ENCODE assay signal across 14 cellular contexts in genomic region chr5:34411470-34412346, GRCh38.
DNase-seq lines count a peak whose midpoint lies in the region; ATAC-seq and TF ChIP-seq lines count a peak whose summit lies in the region.
"Had no signal": no experiment of that assay in that cellular context is flagged by ENCODE, and none has a peak within 500 bp of the region (broad histone marks: within the 10 kb centered on the region; RNA-seq: fewer than 3 reads in every experiment).

No MANE protein-coding gene starts in this region.

- no peaks in the 10 kb centered on the region for H3K36me3 ChIP-seq in iPS-20b (ENCODE audit: insufficient read depth, low read depth, low read length)
- no peaks in the 10 kb centered on the region for H3K36me3 ChIP-seq in aorta (ENCODE audit: control insufficient read depth in 1 of 2, insufficient read depth in 2 of 2, low read length in 1 of 2)
- H3K36me3 ChIP-seq: tibial nerve had no signal

- POLR2A ChIA-PET in AG04449 (lab: Yijun Ruan, JAX), result no interaction called here

- H3K4me2 ChIP-seq in H9 (ENCODE audit: insufficient read depth, insufficient read length, low read length), result peak overlapping the region; percentile 13

- TF ChIP-seq CTCF in AG04449 (IDR thresholded peaks at IDR 0.05; ENCODE audit: insufficient read depth, low read length, missing control alignments) (no peak), H9 (conservative IDR thresholded peaks at IDR 0.05) (no peak)

- no peak overlapping the region for H4K8ac ChIP-seq in H9 (replicated peaks; ENCODE audit: insufficient read length, low read depth, low read length)

- H2AFZ ChIP-seq in H9 (ENCODE audit: low read length), result no peak overlapping the region

- no peak overlapping the region for H2BK120ac ChIP-seq in H9 (ENCODE audit: low read depth, low read length, poor library complexity, severe bottlenecking)

- no peak overlapping the region for H2BK12ac ChIP-seq in H9 (ENCODE audit: insufficient read length, low read depth, low read length)

- H3K23ac ChIP-seq in H9 (ENCODE audit: insufficient read length, low read depth, low read length), result no peak overlapping the region

- no peaks in the 10 kb centered on the region for H3K23me2 ChIP-seq in H9 (ENCODE audit: insufficient read length, low read depth, low read length, poor library complexity, severe bottlenecking)

- H3K27me3 Mint-ChIP-seq in H9 (ENCODE audit: low read depth), result no peaks in the 10 kb centered on the region
- H3K27me3 Mint-ChIP-seq in activated T-cell treated with anti-CD3 and anti-CD28 coated beads, Interleukin-2, amount 50 U/mL, for 72 hours (ENCODE audit: low read depth), result peaks cover 6% of the 10 kb centered on the region

- H3K27ac ChIP-seq in H9 (ENCODE audit: insufficient read length, low read depth, low read length), result peak overlapping the region; percentile 96
- H3K27ac ChIP-seq in iPS-20b (ENCODE audit: low read length), result peak overlapping the region; percentile 84
- H3K27ac ChIP-seq in aorta (ENCODE audit: low read depth in 1 of 2, low read length in 2 of 2), result no peak overlapping the region
- H3K27ac ChIP-seq: tibial nerve had no signal

- no peaks in the 10 kb centered on the region for H3K79me1 ChIP-seq in H9 (ENCODE audit: insufficient read depth, low read depth, low read length, poor library complexity, severe bottlenecking)

- no peak overlapping the region for H2BK15ac ChIP-seq in H9 (ENCODE audit: low read depth, low read length)

- H3K79me2 ChIP-seq in H9 (ENCODE audit: insufficient read depth, low read length), result no peaks in the 10 kb centered on the region

- peak overlapping the region; percentile 64 for H3K18ac ChIP-seq in H9 (ENCODE audit: insufficient read length, low read depth, low read length)

- no peaks in the 10 kb centered on the region for H3K27me3 ChIP-seq in H9 (ENCODE audit: insufficient read depth, low read length)
- H3K27me3 ChIP-seq in iPS-20b (ENCODE audit: insufficient read depth, low read length), result no peaks in the 10 kb centered on the region
- peaks cover 0 to 2% of the 10 kb centered on the region in 2 donors for H3K27me3 ChIP-seq in aorta (ENCODE audit: control insufficient read depth in 1 of 2, insufficient read depth in 2 of 2, low read length in 1 of 2)
- H3K27me3 ChIP-seq: tibial nerve had no signal

- no peak overlapping the region for H3K4ac ChIP-seq in H9 (ENCODE audit: low read depth, low read length)

- H3K4me1 Mint-ChIP-seq in H9, result peaks cover 65 to 67% of the 10 kb centered on the region in 2 experiments
- no peaks in the 10 kb centered on the region for H3K4me1 Mint-ChIP-seq in activated T-cell treated with anti-CD3 and anti-CD28 coated beads, Interleukin-2, amount 50 U/mL, for 72 hours (ENCODE audit: low read depth)
- H3K4me1 Mint-ChIP-seq: immature natural killer cell had no signal

- H3K4me1 ChIP-seq in H9 (ENCODE audit: insufficient read depth, low read length), result peaks cover 11% of the 10 kb centered on the region; the same call in 1 of the 2 replicates
- H3K4me1 ChIP-seq in iPS-20b (ENCODE audit: insufficient read depth, low read length), result peaks cover 56% of the 10 kb centered on the region
- H3K4me1 ChIP-seq in aorta (ENCODE audit: control insufficient read depth in 1 of 2, insufficient read depth in 2 of 2, low read length in 2 of 2), result no peaks in the 10 kb centered on the region
- H3K4me1 ChIP-seq: tibial nerve had no signal

- no peak for ATAC-seq in GM19035 (IDR thresholded peaks at IDR 0.05; ENCODE audit: unreplicated experiment)
- no peak for ATAC-seq in aorta (ENCODE audit: low FRiP score)
- ATAC-seq in GM19395 (IDR thresholded peaks at IDR 0.05; ENCODE audit: unreplicated experiment), result no peak
- ATAC-seq in activated T-cell treated with anti-CD3 and anti-CD28 coated beads, Interleukin-2, amount 50 U/mL, for 72 hours (replicated peaks in 1 of 2), result no peak
- ATAC-seq: mucosa of descending colon had no signal

- peaks cover 9 to 33% of the 10 kb centered on the region in 2 experiments for H3K9me3 Mint-ChIP-seq in H9
- H3K9me3 Mint-ChIP-seq in activated T-cell treated with anti-CD3 and anti-CD28 coated beads, Interleukin-2, amount 50 U/mL, for 72 hours, result no peaks in the 10 kb centered on the region

- H2BK20ac ChIP-seq in H9 (ENCODE audit: low read depth, low read length, poor library complexity, severe bottlenecking), result no peak overlapping the region

- H3K9ac ChIP-seq in H9 (ENCODE audit: extremely low read depth, insufficient read length, low read length) (no peak overlapping the region), iPS-20b (ENCODE audit: low read depth, low read length) (peak overlapping the region; percentile 77)

- peak overlapping the region; percentile 3 to 39; a peak in 3 of 5 replicates for H3K4me3 Mint-ChIP-seq in H9
- no peak overlapping the region for H3K4me3 Mint-ChIP-seq in activated T-cell treated with anti-CD3 and anti-CD28 coated beads, Interleukin-2, amount 50 U/mL, for 72 hours
- H3K4me3 Mint-ChIP-seq: immature natural killer cell had no signal

- H3K14ac ChIP-seq in H9 (ENCODE audit: insufficient read depth, low read length), result no peak overlapping the region

- H3K4me3 ChIP-seq in AG04449 (ENCODE audit: low read depth, low read length) (no peak overlapping the region), iPS-20b (ENCODE audit: low read length) (peak overlapping the region; percentile 47), aorta (ENCODE audit: low read length in 2 of 2) (no peak overlapping the region)
- H3K4me3 ChIP-seq: mucosa of descending colon, tibial nerve had no signal

- intact Hi-C loops in aorta (cut with DNase I), result no loop called here

- no peaks in the 10 kb centered on the region for H4K20me1 ChIP-seq in H9 (ENCODE audit: control insufficient read depth, insufficient read depth, insufficient read length)

- CTCF ChIA-PET in AG04449 (lab: Yijun Ruan, JAX), result interaction anchor here (1.2 kb wide), 1 partner anchor 42 kb away, joined by 3 read pairs; no protein-coding TSS in a partner anchor

- H2AK5ac ChIP-seq in H9 (ENCODE audit: insufficient read length, low read length), result no peak overlapping the region

- no peak overlapping the region for H3T11ph ChIP-seq in H9 (ENCODE audit: low read length)

- H3K9me3 ChIP-seq in H9 (ENCODE audit: control insufficient read depth, low read depth, low read length) (peaks cover 16% of the 10 kb centered on the region), iPS-20b (ENCODE audit: insufficient read depth, low read depth, low read length) (peaks cover 7% of the 10 kb centered on the region), aorta (ENCODE audit: control insufficient read depth, low read length) (no peaks in the 10 kb centered on the region)
- H3K9me3 ChIP-seq: mucosa of descending colon, tibial nerve had no signal

- no peak overlapping the region for H3K56ac ChIP-seq in H9 (ENCODE audit: insufficient read length, low read depth, low read length)

- peak overlapping the region; percentile 30 for H2BK5ac ChIP-seq in H9 (ENCODE audit: insufficient read length, low read length)

- peak overlapping the region; percentile 86 to 99 (median 97) for H3K27ac Mint-ChIP-seq in H9
- no peak overlapping the region for H3K27ac Mint-ChIP-seq in activated T-cell treated with anti-CD3 and anti-CD28 coated beads, Interleukin-2, amount 50 U/mL, for 72 hours
- H3K27ac Mint-ChIP-seq: immature natural killer cell had no signal

- peaks cover 0 to 29% (median 28%) of the 10 kb centered on the region in 3 experiments for H3K36me3 Mint-ChIP-seq in H9 (ENCODE audit: insufficient read depth in 1 of 3, low read depth in 3 of 3)
- H3K36me3 Mint-ChIP-seq in activated T-cell treated with anti-CD3 and anti-CD28 coated beads, Interleukin-2, amount 50 U/mL, for 72 hours (ENCODE audit: insufficient read depth in 2 of 2), result no peaks in the 10 kb centered on the region
- H3K36me3 Mint-ChIP-seq: immature natural killer cell had no signal

- H4K5ac ChIP-seq in H9 (ENCODE audit: insufficient read length, low read depth, low read length), result no peak overlapping the region

- no peak overlapping the region for H4K91ac ChIP-seq in H9 (ENCODE audit: insufficient read length, low read depth, low read length)

- DNase-seq in AG04449 (ENCODE audit: low read depth, low spot score) (peak; percentile 24), H9 (peak; percentile 79), SHP77 (lab: John Stamatoyannopoulos, UW) (peak; percentile 33 to 44), aorta (no peak)
- DNase-seq in activated T-cell treated with anti-CD3 and anti-CD28 coated beads, Interleukin-2, amount 50 U/mL, for 72 hours, result no peak
- DNase-seq: activated CD4-positive, CD25-positive, alpha-beta regulatory T cell; AML-193; immature natural killer cell; mucosa of descending colon; NCI-H774 had no signal

Comparison
In these comparisons a context has a peak if more than half of its experiments do, and no peak if none do; other contexts are left out.
1. DNase-seq: peak in AG04449 (single experiment), H9 (single experiment) and SHP77 (2 of 2); none in aorta (0 of 2) and activated T-cell treated with anti-CD3 and anti-CD28 coated beads, Interleukin-2, amount 50 U/mL, for 72 hours (0 of 2).
2. H3K27ac ChIP-seq: peak in H9 (single experiment) and iPS-20b (single experiment); none in aorta (0 of 2).
3. H3K4me3 Mint-ChIP-seq: peak in H9 (2 of 2); none in activated T-cell treated with anti-CD3 and anti-CD28 coated beads, Interleukin-2, amount 50 U/mL, for 72 hours (0 of 2).